In the genomic region with DNA sequence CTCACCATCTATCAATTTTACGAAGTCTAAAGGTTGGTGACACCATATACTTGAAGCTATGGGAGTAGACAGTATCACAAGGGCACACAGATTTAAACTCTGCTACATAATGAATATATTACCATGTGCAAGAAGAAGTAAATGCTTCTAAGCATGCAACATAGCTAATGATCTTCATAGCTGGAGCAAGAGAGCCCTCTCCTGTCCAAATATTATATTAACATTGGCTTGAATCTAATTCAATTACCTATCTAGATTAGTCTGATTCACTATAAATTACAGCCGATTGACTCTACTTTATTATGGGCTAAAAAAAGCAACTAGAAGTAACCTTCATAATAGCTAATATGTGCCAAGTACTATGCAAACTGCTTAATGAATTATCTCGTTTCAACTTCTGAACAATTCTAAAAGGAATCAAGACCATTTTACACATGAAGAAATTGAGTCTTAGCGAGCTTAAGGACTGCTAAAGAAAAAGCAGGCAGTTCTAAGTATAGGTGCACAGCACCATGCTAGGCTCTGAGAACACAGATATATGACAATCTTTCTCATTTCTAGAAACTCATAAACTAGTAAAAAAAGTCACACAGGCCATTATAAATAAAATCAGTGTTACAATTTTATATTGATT, we compare ENCODE assay signal across 8 cellular contexts. TPM values are rescaled to one million over a fixed set of nuclear protein-coding genes. Genes with fewer than 3 reads are reported as not detected.
DNase-seq lines count a peak whose midpoint lies in the region; ATAC-seq and TF ChIP-seq lines count a peak whose summit lies in the region.

No MANE protein-coding gene starts in this region.

- WGBS in transverse colon (ENCODE audit: low coverage in 1 of 2), 2 donors = 58 to 72% methylated on average over 4 of the region's 4 CpGs

- DNase-seq in Caki2 (ENCODE audit: low read depth) (peak; percentile 30), Kasumi-1 (lab: John Stamatoyannopoulos, UW) (peak; percentile 78 to 89), SK-MEL-5 (ENCODE audit: low read depth, low spot score) (peak; percentile 62), foreskin keratinocyte (peak; percentile 7 to 29), transverse colon (no peak), T-helper 1 cell (no peak)

- no peak for TF ChIP-seq EP300 in transverse colon (IDR thresholded peaks at IDR 0.05; ENCODE audit: low read depth)

- in situ Hi-C loops in Caki2 (cut with HindIII; ENCODE audit: low pct_unique_long_range_greater_than_20kb, low sequenced_read_pairs) = no loop called here
- in situ Hi-C loops in SK-MEL-5 (cut with HindIII; ENCODE audit: low pct_unique_long_range_greater_than_20kb, low sequenced_read_pairs) = no loop called here
- in situ Hi-C loops in transverse colon (cut with MboI; ENCODE audit: low pct_ligation_motif_present in 1 of 4, low pct_unique_long_range_greater_than_20kb in 1 of 4, low sequenced_read_pairs in 3 of 4) = loop anchor here in 2 of 4 donors (25.0 kb wide), 1 partner anchor 318 kb away; no protein-coding TSS in a partner anchor

- H3K4me3 ChIP-seq in transverse colon = no peak overlapping the region

- H3K4me1 ChIP-seq in foreskin keratinocyte (no peaks in the 10 kb centered on the region), transverse colon (no peaks in the 10 kb centered on the region)

- TF ChIP-seq POLR2A in transverse colon (IDR thresholded peaks at IDR 0.05) = no peak

- peak; percentile 56 for ATAC-seq in foreskin keratinocyte
- ATAC-seq in HG03139 (IDR thresholded peaks at IDR 0.05; ENCODE audit: unreplicated experiment) = no peak
- no peak for ATAC-seq in GM19452 (IDR thresholded peaks at IDR 0.05; ENCODE audit: unreplicated experiment)

- intact Hi-C loops in transverse colon (cut with DNase I; ENCODE audit: low total_unique reads) = no loop called here

- H3K27ac ChIP-seq in foreskin keratinocyte = no peak overlapping the region
- H3K27ac ChIP-seq in transverse colon = no peak overlapping the region

- H3K9me3 ChIP-seq in transverse colon = no peaks in the 10 kb centered on the region

- TF ChIP-seq CTCF in foreskin keratinocyte (conservative IDR thresholded peaks at IDR 0.05) = peak; percentile 70
- TF ChIP-seq CTCF in transverse colon (IDR thresholded peaks at IDR 0.05) = peak; percentile 24 to 63 (median 33)

- H3K36me3 ChIP-seq in transverse colon = peaks cover 0 to 38% (median 8%) of the 10 kb centered on the region in 4 donors

- H3K27me3 ChIP-seq in foreskin keratinocyte = no peaks in the 10 kb centered on the region
- H3K27me3 ChIP-seq in transverse colon = no peaks in the 10 kb centered on the region

RNA-seq across cellular contexts. Expression of gene FRA10AC1, which starts 21.9 kb away (rescaled TPM):
- 0.67 and 3.9 TPM in 2 replicates for total RNA-seq in Caki2 (2014; rRNA removed; shearing (Covaris generic); ENCODE audit: low replicate concordance)
- total RNA-seq in SK-MEL-5 (2014; rRNA removed; shearing (Covaris generic)) = 5.4 and 5.5 TPM in 2 replicates
- polyA plus RNA-seq in SK-MEL-5 (2015; cell fraction: cytosol; rRNA removed) = 6.1 and 6.8 TPM in 2 replicates
- 57.9 and 70.8 TPM in 2 replicates for polyA plus RNA-seq in SK-MEL-5 (2015; cell fraction: nucleus; rRNA removed)
- 8.0 and 9.4 TPM in 2 replicates for total RNA-seq in foreskin keratinocyte
- 9.6 and 10.9 TPM in 2 replicates for polyA plus RNA-seq in foreskin keratinocyte
- 10 to 100 TPM in 3 of 4 donors, 1 to 10 TPM in 1; 1.9 to 37.4 (median 13.9) TPM for total RNA-seq in transverse colon

Comparison
In these comparisons a context has a peak if more than half of its experiments do, and no peak if none do; other contexts are left out.
1. DNase-seq: peak in Caki2 (single experiment), Kasumi-1 (2 of 2), SK-MEL-5 (single experiment) and foreskin keratinocyte (2 of 2); none in transverse colon (single experiment) and T-helper 1 cell (0 of 5).